In the genomic region with DNA sequence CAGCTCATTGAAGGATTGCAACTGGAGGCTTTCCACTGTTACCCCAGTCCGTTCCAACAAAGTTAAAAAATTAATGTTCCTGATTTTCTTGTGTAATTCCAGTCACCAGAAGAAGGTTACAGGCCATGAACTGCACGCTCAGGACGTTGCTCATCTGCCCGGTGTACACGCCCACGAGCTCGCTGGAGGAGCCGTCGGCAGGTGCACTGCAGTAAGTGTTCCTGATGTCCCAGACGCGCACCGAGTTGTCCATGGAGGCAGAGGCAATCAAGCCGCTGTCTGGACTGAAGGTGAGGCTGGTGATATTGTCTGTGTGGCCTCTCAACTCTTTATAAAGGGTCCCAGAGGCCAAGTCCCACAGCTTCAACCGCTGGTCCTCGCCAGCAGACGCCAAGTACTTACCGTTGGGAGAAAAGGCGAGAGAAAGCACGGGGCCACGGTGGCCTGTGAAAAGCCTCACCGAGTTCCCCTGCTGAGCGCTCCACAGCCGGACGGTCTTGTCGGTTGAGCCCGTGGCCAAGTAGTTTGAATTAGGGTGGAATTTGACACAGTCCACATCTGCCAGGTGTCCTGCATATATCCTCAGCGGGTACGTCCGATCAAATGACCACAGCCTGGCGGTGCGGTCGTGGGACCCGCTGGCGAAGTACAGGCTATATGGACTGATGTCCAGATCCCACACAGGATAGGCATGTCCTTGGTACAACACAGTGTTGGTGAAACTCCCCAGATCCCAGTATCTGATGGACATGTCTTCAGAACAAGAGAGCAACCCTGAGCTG, we compare ENCODE assay signal across 18 cellular contexts. TPM values are rescaled to one million over a fixed set of nuclear protein-coding genes. Genes with fewer than 3 reads are reported as not detected.
DNase-seq lines count a peak whose midpoint lies in the region; ATAC-seq and TF ChIP-seq lines count a peak whose summit lies in the region.
"Had no signal": no experiment of that assay in that cellular context is flagged by ENCODE, and none has a peak within 500 bp of the region (broad histone marks: within the 10 kb centered on the region; RNA-seq: fewer than 3 reads in every experiment).

No MANE protein-coding gene starts in this region.

- no peak for DNase-seq in activated T-cell treated with anti-CD3 and anti-CD28 coated beads, Interleukin-2, amount 50 U/mL, for 24 hours
- no peak for DNase-seq in activated T-cell treated with anti-CD3 and anti-CD28 coated beads, Interleukin-2, amount 50 U/mL, for 48 hours
- DNase-seq in chondrocyte (ENCODE audit: low spot score) (no peak), posterior vena cava (ENCODE audit: low spot score) (peak; percentile 79), aorta (no peak), NCI-H1048 (lab: John Stamatoyannopoulos, UW) (no peak), substantia nigra (lab: John Stamatoyannopoulos, UW) (no peak)
- DNase-seq in effector CD4-positive, alpha-beta T cell: no peak
- DNase-seq: AML-193; CD4-positive, alpha-beta T cell; DMS153; DMS79; GDM1; GM23248 had no signal

- H3K4me1 ChIP-seq in aorta (ENCODE audit: control insufficient read depth in 1 of 2, insufficient read depth in 2 of 2, low read length in 2 of 2): peaks cover 5 to 6% of the 10 kb centered on the region in 2 donors
- H3K4me1 ChIP-seq: HAP-1 had no signal

- peak overlapping the region; percentile 9 to 70 for H3K27ac ChIP-seq in aorta (ENCODE audit: low read depth in 1 of 2, low read length in 2 of 2)
- no peak overlapping the region for H3K27ac ChIP-seq in substantia nigra (ENCODE audit: low read depth, low read length, poor library complexity, severe bottlenecking)
- H3K27ac ChIP-seq: 22Rv1, A549, C4-2B, GM23248 had no signal

- TF ChIP-seq CTCF in chondrocyte (IDR thresholded peaks at IDR 0.05): no peak

- no peak overlapping the region for H3K4me3 Mint-ChIP-seq in activated T-cell treated with anti-CD3 and anti-CD28 coated beads, Interleukin-2, amount 50 U/mL, for 24 hours
- H3K4me3 Mint-ChIP-seq in chondrocyte (ENCODE audit: unreplicated experiment): no peak overlapping the region
- H3K4me3 Mint-ChIP-seq: CD4-positive, alpha-beta T cell had no signal

- H3K9me3 ChIP-seq in aorta (ENCODE audit: control insufficient read depth, low read length): no peaks in the 10 kb centered on the region
- H3K9me3 ChIP-seq: A549, HAP-1 had no signal

- no peaks in the 10 kb centered on the region for H3K27me3 Mint-ChIP-seq in activated T-cell treated with anti-CD3 and anti-CD28 coated beads, Interleukin-2, amount 50 U/mL, for 24 hours
- no peaks in the 10 kb centered on the region for H3K27me3 Mint-ChIP-seq in chondrocyte (ENCODE audit: low read depth)
- H3K27me3 Mint-ChIP-seq: CD4-positive, alpha-beta T cell had no signal

- peaks cover 69% of the 10 kb centered on the region for H3K36me3 Mint-ChIP-seq in activated T-cell treated with anti-CD3 and anti-CD28 coated beads, Interleukin-2, amount 50 U/mL, for 24 hours (ENCODE audit: low read depth)
- H3K36me3 Mint-ChIP-seq in chondrocyte (ENCODE audit: low read depth): peaks cover 15% of the 10 kb centered on the region

- peaks cover 8 to 9% of the 10 kb centered on the region in 2 donors for H3K36me3 ChIP-seq in aorta (ENCODE audit: control insufficient read depth in 1 of 2, insufficient read depth in 2 of 2, low read length in 1 of 2)

- no peak for ATAC-seq in aorta (ENCODE audit: low FRiP score)
- ATAC-seq: A549 had no signal

- intact Hi-C loops in posterior vena cava (cut with DNase I): loop anchor here in 1 of 2 donors (5.0 kb wide), 1 partner anchor 37 kb away; a partner anchor contains a TSS
- intact Hi-C loops in aorta (cut with DNase I): no loop called here

- H3K4me1 Mint-ChIP-seq in activated T-cell treated with anti-CD3 and anti-CD28 coated beads, Interleukin-2, amount 50 U/mL, for 24 hours (ENCODE audit: low read depth): peaks cover 22% of the 10 kb centered on the region
- peaks cover 38% of the 10 kb centered on the region for H3K4me1 Mint-ChIP-seq in chondrocyte (ENCODE audit: low read depth)

- peak overlapping the region; percentile 10 for H3K27ac Mint-ChIP-seq in activated T-cell treated with anti-CD3 and anti-CD28 coated beads, Interleukin-2, amount 50 U/mL, for 24 hours
- H3K27ac Mint-ChIP-seq in chondrocyte (ENCODE audit: unreplicated experiment): peak overlapping the region; percentile 65
- H3K27ac Mint-ChIP-seq: CD4-positive, alpha-beta T cell had no signal

- 94 to 95% methylated on average over 34 of the region's 34 CpGs for WGBS in aorta, 2 donors

- H3K27me3 ChIP-seq in aorta (ENCODE audit: control insufficient read depth in 1 of 2, insufficient read depth in 2 of 2, low read length in 1 of 2): no peaks in the 10 kb centered on the region

- no peaks in the 10 kb centered on the region for H3K9me3 Mint-ChIP-seq in activated T-cell treated with anti-CD3 and anti-CD28 coated beads, Interleukin-2, amount 50 U/mL, for 24 hours
- H3K9me3 Mint-ChIP-seq in chondrocyte (ENCODE audit: low read depth): no peaks in the 10 kb centered on the region
- H3K9me3 Mint-ChIP-seq: CD4-positive, alpha-beta T cell had no signal

- H3K4me3 ChIP-seq in aorta (ENCODE audit: low read length in 2 of 2): no peak overlapping the region
- H3K4me3 ChIP-seq: A549, GM23248, HAP-1 had no signal

RNA-seq across cellular contexts. Expression of a gene that starts 31.5 kb away (rescaled TPM):
- total RNA-seq in chondrocyte: 16.4 to 22.1 TPM (median 18.8 TPM) in 3 replicates
- total RNA-seq in posterior vena cava: 10 to 100 TPM; 25.7 to 27.0 TPM
- 10 to 100 TPM; 29.8 to 37.8 TPM for total RNA-seq in aorta
- polyA plus RNA-seq in aorta: 10 to 100 TPM; 11.6 to 16.0 TPM

RNA-seq across cellular contexts. Expression of a gene that starts 31.6 kb away (rescaled TPM):
- 7.9 to 11.7 TPM (median 8.4 TPM) in 3 replicates for total RNA-seq in chondrocyte
- total RNA-seq in posterior vena cava: 1 to 10 TPM; 7.5 to 8.3 TPM
- total RNA-seq in aorta: 1 to 10 TPM; 6.8 to 8.9 TPM
- 1 to 10 TPM in 1 of 2 donors, under 1 TPM in 1; 0.50 to 2.1 TPM for polyA plus RNA-seq in aorta

RNA-seq across cellular contexts. Expression of a gene that starts 35.9 kb away (rescaled TPM):
- total RNA-seq in chondrocyte: 19.0 to 32.3 TPM (median 32.1 TPM) in 3 replicates
- total RNA-seq in posterior vena cava: 10 to 100 TPM; 14.1 to 21.9 TPM
- 10 to 100 TPM; 19.9 to 24.2 TPM for total RNA-seq in aorta
- polyA plus RNA-seq in aorta: 10 to 100 TPM in 1 of 2 donors, 1 to 10 TPM in 1; 6.8 to 12.7 TPM
